Comparison of ENCODE assay signal across 27 cellular contexts in the genomic region with DNA sequence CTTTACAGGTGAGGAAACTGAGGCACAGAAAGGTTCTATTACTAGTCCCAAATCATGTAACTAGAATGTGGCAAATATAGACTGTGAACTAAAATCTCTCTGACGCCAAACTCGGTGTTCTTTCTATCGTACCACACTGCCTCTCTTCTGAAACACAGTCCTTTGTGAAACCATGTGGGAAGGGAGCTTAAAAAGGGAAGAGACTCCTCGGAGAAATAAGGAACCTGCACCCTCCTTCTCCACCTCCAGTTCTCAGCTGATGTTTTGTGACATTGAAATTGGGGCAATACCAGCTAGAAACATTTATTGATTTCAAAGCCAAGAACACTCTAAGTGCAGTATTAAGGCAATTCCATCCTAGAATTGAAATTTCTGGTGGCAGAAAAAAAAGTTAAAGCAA.
"Had no signal": no experiment of that assay in that cellular context is flagged by ENCODE, and none has a peak within 500 bp of the region (broad histone marks: within the 10 kb centered on the region; RNA-seq: fewer than 3 reads in every experiment).

No MANE protein-coding gene starts in this region.

- H3K27ac Mint-ChIP-seq: activated CD4-positive, alpha-beta memory T cell treated with anti-CD3 and anti-CD28 coated beads for 36 hours; activated CD4-positive, alpha-beta T cell treated with anti-CD3 and anti-CD28 coated beads, Interleukin-2, amount 10 ng/mL, durations not matched to agents 7 days and 5 days; activated naive CD8-positive, alpha-beta T cell treated with anti-CD3 and anti-CD28 coated beads, Interleukin-2, amount 10 ng/mL, durations not matched to agents 7 days and 5 days; activated T-cell treated with anti-CD3 and anti-CD28 coated beads, Interleukin-2, amount 50 U/mL, for 72 hours; activated T-helper 2 cell treated with anti-CD3 and anti-CD28 coated beads, Interferon-gamma antibody, Interleukin-2, Interleukin-4, amounts not matched to agents 10 μg/mL and 5 μg/mL and 100 μg/mL, durations not matched to agents 14 hours and 24 hours and 36 hours; T-cell had no signal

- H3K27me3 ChIP-seq: adrenal gland, breast epithelium, Peyer's patch had no signal

- DNase-seq: activated CD4-positive, alpha-beta memory T cell treated with anti-CD3 and anti-CD28 coated beads for 36 hours; activated CD4-positive, alpha-beta T cell treated with anti-CD3 and anti-CD28 coated beads, Interleukin-2, amount 10 ng/mL, durations not matched to agents 7 days and 5 days; activated CD4-positive, CD25-positive, alpha-beta regulatory T cell; activated CD8-positive, alpha-beta memory T cell treated with anti-CD3 and anti-CD28 coated beads for 24 hours; activated gamma-delta T cell treated with Interleukin-2 at 50 U/mL for 16 hours; activated naive CD4-positive, alpha-beta T cell treated with anti-CD3 and anti-CD28 coated beads, Interleukin-2, amount 50 U/mL, for 16 hours; activated naive CD8-positive, alpha-beta T cell treated with anti-CD3 and anti-CD28 coated beads, Interleukin-2, amount 10 ng/mL, durations not matched to agents 7 days and 5 days; activated T-cell treated with anti-CD3 and anti-CD28 coated beads, Interleukin-2, amount 50 U/mL, for 72 hours; adrenal gland; aorta; central memory CD4-positive, alpha-beta T cell; MM.1S; NCI-H1105; NCI-H1436 treated with DMSO at 0.1 percent for 48 hours; NCI-H187; NCI-H2081; NCI-H524; Peyer's patch; Right ventricle myocardium superior; T-cell; T-helper 2 cell; T1000 had no signal

- H3K27ac ChIP-seq: adrenal gland, breast epithelium, coronary artery, Peyer's patch, RWPE1, VCaP had no signal

- H3K4me1 Mint-ChIP-seq: activated CD4-positive, alpha-beta T cell treated with anti-CD3 and anti-CD28 coated beads, Interleukin-2, amount 10 ng/mL, durations not matched to agents 7 days and 5 days; activated naive CD8-positive, alpha-beta T cell treated with anti-CD3 and anti-CD28 coated beads, Interleukin-2, amount 10 ng/mL, durations not matched to agents 7 days and 5 days; T-cell had no signal

- H3K36me3 Mint-ChIP-seq: activated CD4-positive, alpha-beta memory T cell treated with anti-CD3 and anti-CD28 coated beads for 36 hours; activated naive CD8-positive, alpha-beta T cell treated with anti-CD3 and anti-CD28 coated beads, Interleukin-2, amount 10 ng/mL, durations not matched to agents 7 days and 5 days; T-cell had no signal

- H3K9me3 ChIP-seq: adrenal gland, breast epithelium, Peyer's patch had no signal

- H3K9me3 Mint-ChIP-seq: activated CD4-positive, alpha-beta memory T cell treated with anti-CD3 and anti-CD28 coated beads for 36 hours; activated CD4-positive, alpha-beta T cell treated with anti-CD3 and anti-CD28 coated beads, Interleukin-2, amount 10 ng/mL, durations not matched to agents 7 days and 5 days; activated naive CD8-positive, alpha-beta T cell treated with anti-CD3 and anti-CD28 coated beads, Interleukin-2, amount 10 ng/mL, durations not matched to agents 7 days and 5 days; activated T-cell treated with anti-CD3 and anti-CD28 coated beads, Interleukin-2, amount 50 U/mL, for 72 hours; activated T-helper 2 cell treated with anti-CD3 and anti-CD28 coated beads, Interferon-gamma antibody, Interleukin-2, Interleukin-4, amounts not matched to agents 10 μg/mL and 5 μg/mL and 100 μg/mL, durations not matched to agents 14 hours and 24 hours and 36 hours; T-cell had no signal

- H3K4me3 ChIP-seq: adrenal gland, breast epithelium, coronary artery, Peyer's patch had no signal

- H3K4me1 ChIP-seq: adrenal gland, breast epithelium, Peyer's patch had no signal

- H3K36me3 ChIP-seq: adrenal gland, breast epithelium, Peyer's patch had no signal

- H3K4me3 Mint-ChIP-seq: activated CD4-positive, alpha-beta memory T cell treated with anti-CD3 and anti-CD28 coated beads for 36 hours; activated CD4-positive, alpha-beta T cell treated with anti-CD3 and anti-CD28 coated beads, Interleukin-2, amount 10 ng/mL, durations not matched to agents 7 days and 5 days; activated naive CD8-positive, alpha-beta T cell treated with anti-CD3 and anti-CD28 coated beads, Interleukin-2, amount 10 ng/mL, durations not matched to agents 7 days and 5 days; activated T-cell treated with anti-CD3 and anti-CD28 coated beads, Interleukin-2, amount 50 U/mL, for 72 hours; T-cell had no signal
